11 cellular contexts compared by ENCODE assay signal in the genomic region with DNA sequence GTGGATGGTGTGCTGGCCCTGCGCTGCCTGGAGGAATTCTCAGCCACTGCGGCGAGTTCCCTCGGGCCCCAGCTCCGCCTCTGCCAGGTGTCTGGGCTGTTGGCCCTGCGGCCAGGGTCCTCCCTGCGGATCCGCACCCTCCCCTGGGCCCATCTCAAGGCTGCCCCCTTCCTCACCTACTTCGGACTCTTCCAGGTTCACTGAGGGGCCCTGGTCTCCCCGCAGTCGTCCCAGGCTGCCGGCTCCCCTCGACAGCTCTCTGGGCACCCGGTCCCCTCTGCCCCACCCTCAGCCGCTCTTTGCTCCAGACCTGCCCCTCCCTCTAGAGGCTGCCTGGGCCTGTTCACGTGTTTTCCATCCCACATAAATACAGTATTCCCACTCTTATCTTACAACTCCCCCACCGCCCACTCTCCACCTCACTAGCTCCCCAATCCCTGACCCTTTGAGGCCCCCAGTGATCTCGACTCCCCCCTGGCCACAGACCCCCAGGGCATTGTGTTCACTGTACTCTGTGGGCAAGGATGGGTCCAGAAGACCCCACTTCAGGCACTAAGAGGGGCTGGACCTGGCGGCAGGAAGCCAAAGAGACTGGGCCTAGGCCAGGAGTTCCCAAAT. TPM values are rescaled to one million over a fixed set of nuclear protein-coding genes. Genes with fewer than 3 reads are reported as not detected.
A peak's percentile ranks its signal among the peaks of the same experiment; 100 is the strongest.
DNase-seq lines count a peak whose midpoint lies in the region; ATAC-seq and TF ChIP-seq lines count a peak whose summit lies in the region.
"Had no signal": no experiment of that assay in that cellular context is flagged by ENCODE, and none has a peak within 500 bp of the region (broad histone marks: within the 10 kb centered on the region; RNA-seq: fewer than 3 reads in every experiment).

No MANE protein-coding gene starts in this region.

- H3K18ac ChIP-seq in IMR-90 (ENCODE audit: low read depth, low read length), result no peak overlapping the region

- intact Hi-C loops in IMR-90 (cut with micrococcal nuclease), result no loop called here
- intact Hi-C loops in lower lobe of right lung (cut with DNase I), result no loop called here

- no peak overlapping the region for H2BK5ac ChIP-seq in IMR-90 (ENCODE audit: low read depth, low read length, poor library complexity, severe bottlenecking)

- no peak overlapping the region for H3K14ac ChIP-seq in IMR-90 (replicated peaks; ENCODE audit: low read depth, low read length)

- H4K20me1 ChIP-seq in IMR-90 (ENCODE audit: insufficient read depth, low read length), result no peaks in the 10 kb centered on the region

- H3K4me3 ChIP-seq in IMR-90 (ENCODE audit: insufficient read depth, low read depth, low read length) (no peak overlapping the region), lower lobe of right lung (peak overlapping the region; percentile 94)

- H3K4ac ChIP-seq in IMR-90 (ENCODE audit: low read depth, low read length), result no peak overlapping the region

- no peak for DNase-seq in IMR-90
- DNase-seq in caudate nucleus (lab: John Stamatoyannopoulos, UW), result peak in 1 of 61 donors; percentile 20
- DNase-seq in lower lobe of right lung, result peak; percentile 51
- no peak for DNase-seq in substantia nigra (lab: John Stamatoyannopoulos, UW)
- DNase-seq in inferior parietal cortex (ENCODE audit: extremely low spot score), result no peak
- no peak for DNase-seq in stimulated activated CD8-positive, alpha-beta memory T cell treated with anti-CD3 and anti-CD28 coated beads, Interleukin-4, amount 100 ng/mL, for 48 hours
- DNase-seq in cerebellum (ENCODE audit: low spot score), result no peak
- DNase-seq: stimulated activated CD4-positive, alpha-beta T cell treated with anti-CD3 and anti-CD28 coated beads, Interleukin-4, amount 100 ng/mL, for 4 hours; trophoblast cell had no signal

- in situ Hi-C loops in IMR-90 (cut with MboI; ENCODE audit: low sequenced_read_pairs), result loop anchor here (10.0 kb wide), 1 partner anchor 202 kb away; a partner anchor contains a TSS

- no peak overlapping the region for H3K4me2 ChIP-seq in IMR-90 (ENCODE audit: low read depth, low read length)

- H3K9me3 ChIP-seq in IMR-90 (ENCODE audit: control insufficient read depth, insufficient read depth, low read length) (no peaks in the 10 kb centered on the region), lower lobe of right lung (no peaks in the 10 kb centered on the region)
- H3K9me3 ChIP-seq: SJCRH30 had no signal

- 74% methylated on average over 8 of the region's 19 CpGs; no CpG with 5 or more reads in 1 of the 2 experiments for WGBS in IMR-90 (ENCODE audit: extremely low coverage in 2 of 2, insufficient read length in 1 of 2), 2 experiments

- peaks cover 0 to 5% of the 10 kb centered on the region in 2 experiments; a peak in 2 of 4 replicates for H3K79me1 ChIP-seq in IMR-90 (ENCODE audit: low read depth in 1 of 2, low read length in 2 of 2)

- ATAC-seq in IMR-90 (ENCODE audit: low read depth), result no peak
- ATAC-seq in lower lobe of right lung, result no peak
- no peak for ATAC-seq in GM19035 (IDR thresholded peaks at IDR 0.05; ENCODE audit: unreplicated experiment)

- no peak for TF ChIP-seq CTCF in IMR-90 (conservative IDR thresholded peaks at IDR 0.05; ENCODE audit: low read depth, low read length)
- no peak for TF ChIP-seq CTCF in lower lobe of right lung (IDR thresholded peaks at IDR 0.05)

- CTCF ChIA-PET in IMR-90 (lab: Yijun Ruan, JAX), result no interaction called here

- no peak overlapping the region for H3K27ac ChIP-seq in IMR-90 (ENCODE audit: insufficient read depth, low read length)
- H3K27ac ChIP-seq in caudate nucleus (ENCODE audit: low read depth, low read length), result peak overlapping the region; percentile 96
- peak overlapping the region; percentile 95 for H3K27ac ChIP-seq in lower lobe of right lung
- H3K27ac ChIP-seq in substantia nigra (ENCODE audit: low read depth, low read length, poor library complexity, severe bottlenecking), result peak overlapping the region; percentile 83
- H3K27ac ChIP-seq: SJCRH30 had no signal

- no peak overlapping the region for H4K91ac ChIP-seq in IMR-90 (ENCODE audit: insufficient read depth, low read depth, low read length)

- no peak for TF ChIP-seq RAD21 in IMR-90 (IDR thresholded peaks at IDR 0.05; ENCODE audit: low read length)

- H3K4me1 ChIP-seq in IMR-90 (ENCODE audit: control insufficient read depth, insufficient read depth, low read length) (peaks cover 6% of the 10 kb centered on the region; the same call in 1 of the 2 replicates), lower lobe of right lung (peaks cover 54% of the 10 kb centered on the region)

- peak overlapping the region; percentile 33 for H2AK9ac ChIP-seq in IMR-90 (replicated peaks; ENCODE audit: low read depth, low read length, poor library complexity)

- POLR2A ChIA-PET in IMR-90 (lab: Charles Lee; ENCODE audit: unreplicated experiment), result interaction anchor here (0.6 kb wide), 1 partner anchor 92 kb away, joined by 19 read pairs; no protein-coding TSS in a partner anchor

- no peaks in the 10 kb centered on the region for H3K36me3 ChIP-seq in IMR-90 (ENCODE audit: control insufficient read depth, insufficient read depth, low read length)
- H3K36me3 ChIP-seq in lower lobe of right lung, result peaks cover 7% of the 10 kb centered on the region
- H3K36me3 ChIP-seq: SJCRH30 had no signal

- no peak overlapping the region for H2AK5ac ChIP-seq in IMR-90 (ENCODE audit: low read depth, low read length)

- no peaks in the 10 kb centered on the region for H3K27me3 ChIP-seq in IMR-90 (ENCODE audit: control insufficient read depth, insufficient read depth, low read length)
- no peaks in the 10 kb centered on the region for H3K27me3 ChIP-seq in lower lobe of right lung (ENCODE audit: low read depth)
- H3K27me3 ChIP-seq: SJCRH30 had no signal

- no peak for TF ChIP-seq POLR2A in IMR-90 (IDR thresholded peaks at IDR 0.05; ENCODE audit: low read depth, low read length)

- peak overlapping the region; percentile 64 for H2AFZ ChIP-seq in IMR-90 (replicated peaks; ENCODE audit: low read length, poor library complexity)

- H3K56ac ChIP-seq in IMR-90 (ENCODE audit: extremely low read depth, insufficient read depth, low read length), result no peak overlapping the region

- no peak overlapping the region for H3K23ac ChIP-seq in IMR-90 (ENCODE audit: low read depth, low read length)

- H2BK15ac ChIP-seq in IMR-90 (ENCODE audit: low read depth, low read length), result no peak overlapping the region

- no peak overlapping the region for H2BK20ac ChIP-seq in IMR-90 (ENCODE audit: low read depth, low read length)

- H3K9me1 ChIP-seq in IMR-90 (ENCODE audit: insufficient read depth, low read length), result no peaks in the 10 kb centered on the region

- H3K9ac ChIP-seq in IMR-90 (ENCODE audit: low read depth, low read length), result no peak overlapping the region

- dilution Hi-C loops in IMR-90 (cut with HindIII; ENCODE audit: low sequenced_read_pairs, unreplicated experiment), result no loop called here

- BruUV-seq in IMR-90 (replicated peaks; lab: Mats Ljungman, UMichigan), result no TSS peak

- H4K5ac ChIP-seq in IMR-90 (ENCODE audit: low read depth, low read length), result no peak overlapping the region

- H2BK120ac ChIP-seq in IMR-90 (ENCODE audit: low read depth, low read length), result no peak overlapping the region

- H4K8ac ChIP-seq in IMR-90 (ENCODE audit: low read depth in 2 of 2, low read length in 2 of 2), result no peak overlapping the region

TF ChIP-seq in IMR-90, 13 proteins besides CTCF, POLR2A, EP300 and RAD21 (continues in another document):
- TF ChIP-seq CHD1 (IDR thresholded peaks at IDR 0.05; ENCODE audit: low read depth, low read length), result no peak
- TF ChIP-seq BHLHE40 (IDR thresholded peaks at IDR 0.05; ENCODE audit: low read depth, low read length), result no peak
- no peak for TF ChIP-seq MXI1 (IDR thresholded peaks at IDR 0.05; ENCODE audit: borderline replicate concordance, low read depth, low read length)
- TF ChIP-seq, protein P1, sequence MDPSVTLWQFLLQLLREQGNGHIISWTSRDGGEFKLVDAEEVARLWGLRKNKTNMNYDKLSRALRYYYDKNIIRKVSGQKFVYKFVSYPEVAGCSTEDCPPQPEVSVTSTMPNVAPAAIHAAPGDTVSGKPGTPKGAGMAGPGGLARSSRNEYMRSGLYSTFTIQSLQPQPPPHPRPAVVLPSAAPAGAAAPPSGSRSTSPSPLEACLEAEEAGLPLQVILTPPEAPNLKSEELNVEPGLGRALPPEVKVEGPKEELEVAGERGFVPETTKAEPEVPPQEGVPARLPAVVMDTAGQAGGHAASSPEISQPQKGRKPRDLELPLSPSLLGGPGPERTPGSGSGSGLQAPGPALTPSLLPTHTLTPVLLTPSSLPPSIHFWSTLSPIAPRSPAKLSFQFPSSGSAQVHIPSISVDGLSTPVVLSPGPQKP (IDR thresholded peaks at IDR 0.05; ENCODE audit: borderline replicate concordance, low read depth, low read length), result no peak
- TF ChIP-seq MAFK (IDR thresholded peaks at IDR 0.05; ENCODE audit: low read depth, low read length), result no peak
- TF ChIP-seq SMC3 (IDR thresholded peaks at IDR 0.05; ENCODE audit: low read depth, low read length), result no peak

RNA-seq across cellular contexts. Expression of a gene that starts 1.3 kb away (rescaled TPM):
- total RNA-seq in IMR-90 (2012; rRNA removed), result 0.56 TPM in 1 of 2 replicates, not detected in the other
- 0.98 and 1.3 TPM in 2 replicates for polyA plus RNA-seq in IMR-90 (2012; rRNA removed)
- polyA plus RNA-seq in IMR-90 (2012; cell fraction: cytosol; rRNA removed), result 1.1 and 1.2 TPM in 2 replicates
- polyA plus RNA-seq in IMR-90 (2012; cell fraction: nucleus; rRNA removed; ENCODE audit: low replicate concordance), result 1.4 and 1.9 TPM in 2 replicates
- total RNA-seq in lower lobe of right lung, result 161 TPM
- total RNA-seq in cerebellum, result 1.1 TPM

RNA-seq across cellular contexts. Expression of a gene that starts 4.5 kb away (rescaled TPM):
- total RNA-seq in IMR-90 (2012; rRNA removed) (72.8 and 120 TPM in 2 replicates), lower lobe of right lung (87.0 TPM), cerebellum (44.9 TPM)
- polyA plus RNA-seq in IMR-90 (2012; rRNA removed), result 74.7 and 82.4 TPM in 2 replicates
- 37.8 and 97.7 TPM in 2 replicates for polyA plus RNA-seq in IMR-90 (2012; cell fraction: cytosol; rRNA removed)
- polyA plus RNA-seq in IMR-90 (2012; cell fraction: nucleus; rRNA removed; ENCODE audit: low replicate concordance), result 35.2 and 52.7 TPM in 2 replicates

RNA-seq across cellular contexts. Expression of a gene that starts 8.4 kb away (rescaled TPM):
- total RNA-seq in IMR-90 (2012; rRNA removed) (2.7 and 3.6 TPM in 2 replicates), lower lobe of right lung (91.3 TPM), cerebellum (1.00 TPM)
- polyA plus RNA-seq in IMR-90 (2012; rRNA removed), result 22.0 and 23.1 TPM in 2 replicates
- polyA plus RNA-seq in IMR-90 (2012; cell fraction: cytosol; rRNA removed), result 33.5 and 41.8 TPM in 2 replicates
- polyA plus RNA-seq in IMR-90 (2012; cell fraction: nucleus; rRNA removed; ENCODE audit: low replicate concordance), result 8.7 and 15.1 TPM in 2 replicates
- total RNA-seq: SJCRH30 had no signal

RNA-seq across cellular contexts. Expression of a gene that starts 22.2 kb away (rescaled TPM):
- total RNA-seq in IMR-90 (2012; rRNA removed) (16.0 and 23.3 TPM in 2 replicates), lower lobe of right lung (667 TPM), cerebellum (3.2 TPM)
- polyA plus RNA-seq in IMR-90 (2012; rRNA removed), result 43.1 and 55.0 TPM in 2 replicates
- polyA plus RNA-seq in IMR-90 (2012; cell fraction: cytosol; rRNA removed), result 18.3 and 59.5 TPM in 2 replicates
- 2.6 and 3.5 TPM in 2 replicates for polyA plus RNA-seq in IMR-90 (2012; cell fraction: nucleus; rRNA removed; ENCODE audit: low replicate concordance)

RNA-seq across cellular contexts. Expression of a gene that starts 26.4 kb away (rescaled TPM):
- 142 and 149 TPM in 2 replicates for total RNA-seq in IMR-90 (2012; rRNA removed)
- 135 and 152 TPM in 2 replicates for polyA plus RNA-seq in IMR-90 (2012; rRNA removed)
- polyA plus RNA-seq in IMR-90 (2012; cell fraction: cytosol; rRNA removed), result 111 and 139 TPM in 2 replicates
- 74.4 and 102 TPM in 2 replicates for polyA plus RNA-seq in IMR-90 (2012; cell fraction: nucleus; rRNA removed; ENCODE audit: low replicate concordance)
- 55.3 TPM for total RNA-seq in lower lobe of right lung
- 37.6 TPM for total RNA-seq in cerebellum

Comparison
In these comparisons a context has a peak if more than half of its experiments do, and no peak if none do; other contexts are left out.
1. RNA of a gene that starts 1.3 kb away (total RNA-seq): 161 TPM in lower lobe of right lung (single experiment); 1.1 TPM in cerebellum (single experiment) and 0.56 TPM in IMR-90; every median in the first group is over 10 times any median in the second.
2. RNA of a gene that starts 8.4 kb away (total RNA-seq): 91.3 TPM in lower lobe of right lung (single experiment); 2.7 to 3.6 TPM in IMR-90 and 1.00 TPM in cerebellum (single experiment); every median in the first group is over 10 times any median in the second.